In the genomic region with DNA sequence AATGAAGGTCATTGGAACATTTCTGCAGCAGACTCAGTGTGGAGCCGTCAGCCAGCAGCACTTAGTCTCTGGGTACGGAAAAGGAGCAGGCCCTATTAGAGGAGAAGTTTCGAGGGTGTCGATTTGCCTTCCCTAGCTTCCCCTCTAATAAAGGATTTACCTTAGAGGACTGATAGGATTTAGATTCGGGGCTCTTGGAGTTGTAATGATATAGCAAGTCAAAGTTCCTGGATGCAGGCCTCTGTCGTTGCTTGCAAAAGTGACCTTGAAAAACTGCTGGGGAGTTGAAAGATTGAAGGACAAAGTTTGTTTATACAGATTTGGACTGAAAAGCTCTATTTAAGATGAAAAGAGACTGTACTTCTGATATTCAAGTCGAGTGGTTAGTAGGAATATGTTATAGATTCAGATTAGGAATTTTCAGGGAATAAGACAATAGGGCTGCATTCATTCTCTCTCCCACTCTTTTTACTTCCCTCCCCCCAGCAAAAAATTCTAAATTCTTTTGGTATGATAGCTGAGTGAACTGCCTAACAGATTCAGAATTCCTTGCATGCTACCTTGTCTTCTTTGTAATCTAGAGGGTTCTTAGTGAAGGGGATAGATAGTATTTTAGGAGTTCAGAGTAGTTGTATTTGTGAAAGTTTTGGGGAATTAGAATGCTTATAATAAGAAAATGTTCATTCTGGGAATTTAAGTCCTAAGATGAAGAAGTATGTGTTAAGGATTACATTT, we compare ENCODE assay signal across 8 cellular contexts. TPM values are rescaled to one million over a fixed set of nuclear protein-coding genes. Genes with fewer than 3 reads are reported as not detected.
DNase-seq lines count a peak whose midpoint lies in the region; ATAC-seq lines count a peak whose summit lies in the region.

No MANE protein-coding gene starts in this region.

- no peaks in the 10 kb centered on the region for H3K9me3 Mint-ChIP-seq in activated naive CD8-positive, alpha-beta T cell (ENCODE audit: low read depth)

- peaks cover 61% of the 10 kb centered on the region for H3K4me1 Mint-ChIP-seq in activated naive CD8-positive, alpha-beta T cell (ENCODE audit: low read depth)

- H3K36me3 ChIP-seq in HAP-1 (replicated peaks) (peaks cover 5% of the 10 kb centered on the region), iPS-15b (ENCODE audit: control insufficient read depth, insufficient read depth, low read length) (no peaks in the 10 kb centered on the region), MG63 (peaks cover 5% of the 10 kb centered on the region)

- H3K27ac ChIP-seq in skin epidermis, result peak overlapping the region in 16 of 21 experiments; percentile 29 to 86 (median 74)

- H3K4me3 Mint-ChIP-seq in activated naive CD8-positive, alpha-beta T cell, result peak overlapping the region; percentile 17

- in situ Hi-C loops in HAP-1 (cut with MboI; ENCODE audit: low sequenced_read_pairs), result no loop called here

- no peak for ATAC-seq in GM21825 (IDR thresholded peaks at IDR 0.05; ENCODE audit: unreplicated experiment)

- peak overlapping the region; percentile 4 for H3K9ac ChIP-seq in iPS-15b (ENCODE audit: low read depth, low read length)

- no peaks in the 10 kb centered on the region for H3K9me3 ChIP-seq in HAP-1
- H3K9me3 ChIP-seq in iPS-15b (ENCODE audit: control insufficient read depth, insufficient read depth, low read length), result no peaks in the 10 kb centered on the region
- no peaks in the 10 kb centered on the region for H3K9me3 ChIP-seq in MG63

- H3K27me3 ChIP-seq in HAP-1 (ENCODE audit: low read depth), result no peaks in the 10 kb centered on the region
- no peaks in the 10 kb centered on the region for H3K27me3 ChIP-seq in iPS-15b (ENCODE audit: control insufficient read depth, insufficient read depth, low read length)
- no peaks in the 10 kb centered on the region for H3K27me3 ChIP-seq in MG63

- H3K4me3 ChIP-seq in HAP-1 (peak overlapping the region; percentile 45), iPS-15b (ENCODE audit: low read depth, low read length) (peak overlapping the region; percentile 89), skin epidermis (peak overlapping the region in 2 of 7 experiments; percentile 39 to 50), MG63 (no peak overlapping the region)

- H3K27me3 Mint-ChIP-seq in activated naive CD8-positive, alpha-beta T cell, result no peaks in the 10 kb centered on the region

- H3K27ac Mint-ChIP-seq in activated naive CD8-positive, alpha-beta T cell, result no peak overlapping the region

- DNase-seq in HAP-1 (ENCODE audit: low spot score in 2 of 2), result peak; percentile 25 to 42
- no peak for DNase-seq in NCI-H2029 (lab: John Stamatoyannopoulos, UW)
- no peak for DNase-seq in MG63
- no peak for DNase-seq in KG1 (lab: John Stamatoyannopoulos, UW)

- peaks cover 4% of the 10 kb centered on the region for H3K36me3 Mint-ChIP-seq in activated naive CD8-positive, alpha-beta T cell

- H3K4me1 ChIP-seq in HAP-1 (peaks cover 24% of the 10 kb centered on the region), iPS-15b (ENCODE audit: control insufficient read depth, insufficient read depth, low read length) (peaks cover 9% of the 10 kb centered on the region)

RNA-seq across cellular contexts. Expression of a gene that starts 19.2 kb away (rescaled TPM):
- 10.7 and 16.4 TPM in 2 replicates for total RNA-seq in MG63 (2014; rRNA removed; shearing (Covaris generic); ENCODE audit: low replicate concordance)

RNA-seq across cellular contexts. Expression of a gene that starts 45.3 kb away (rescaled TPM):
- total RNA-seq in MG63 (2014; rRNA removed; shearing (Covaris generic); ENCODE audit: low replicate concordance), result 0.82 TPM in 1 of 2 replicates, not detected in the other

Comparison
In these comparisons a context has a peak if more than half of its experiments do, and no peak if none do; other contexts are left out.
1. DNase-seq: peak in HAP-1 (2 of 2); none in NCI-H2029 (single experiment), MG63 (single experiment) and KG1 (single experiment).